ENCODE assay signal across 31 cellular contexts in the genomic region with DNA sequence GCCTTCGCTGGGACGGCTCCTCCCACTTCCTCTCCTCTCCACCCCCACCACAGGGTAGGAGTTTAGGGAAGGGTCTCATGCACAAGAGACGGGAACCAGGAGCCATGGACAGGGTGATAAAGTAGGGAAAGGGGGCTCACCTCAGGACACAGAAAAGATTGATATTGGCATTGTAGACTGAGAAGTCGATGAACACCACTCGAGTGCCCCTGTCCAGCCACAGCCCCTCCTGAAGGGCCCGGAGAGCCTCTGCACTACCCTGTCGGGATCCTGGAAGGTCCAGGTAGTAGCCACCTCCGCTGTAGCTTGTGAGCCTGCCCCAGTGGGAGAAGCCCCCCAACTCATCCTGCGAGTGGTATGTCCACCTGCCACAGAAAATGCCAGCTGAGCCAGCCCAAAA. TPM values are rescaled to one million over a fixed set of nuclear protein-coding genes. Genes with fewer than 3 reads are reported as not detected.
"Had no signal": no experiment of that assay in that cellular context is flagged by ENCODE, and none has a peak within 500 bp of the region (broad histone marks: within the 10 kb centered on the region; RNA-seq: fewer than 3 reads in every experiment).

No MANE protein-coding gene starts in this region.

- H3K36me3 ChIP-seq: Peyer's patch, SJCRH30 had no signal

- H3K4me1 ChIP-seq: Peyer's patch, SJCRH30 had no signal

- H3K9me3 ChIP-seq: Peyer's patch, SJCRH30 had no signal

- H2AFZ ChIP-seq: PC-9 had no signal

- H3K9ac ChIP-seq: KMS-11 had no signal

- H3K27ac ChIP-seq: KMS-11, PC-9, Peyer's patch, SJCRH30 had no signal

- H3K4me3 ChIP-seq: K562, PC-9, Peyer's patch, SJCRH30 had no signal

- DNase-seq: IMR-90, MV-4-11, NCI-H1048, NCI-H1105, NCI-H1417, NCI-H146, NCI-H1694 treated with DMSO at 0.1 percent for 48 hours, NCI-H2029, NCI-H2081 treated with DMSO at 0.1 percent for 48 hours, NCI-H2171, NCI-H226, NCI-H446, NCI-H510A, NCI-H524 treated with DMSO at 0.1 percent for 48 hours, NCI-H69, NCI-H774, OCI-M1, PC-9, Peyer's patch, SHP77 treated with DMSO at 0.1 percent for 48 hours, SJCRH30, T-helper 1 cell had no signal

- H3K4me2 ChIP-seq: KMS-11, PC-9 had no signal

- H3K27me3 ChIP-seq: Peyer's patch had no signal

- ATAC-seq: HepG2, K562, Right ventricle myocardium inferior, SK-N-SH treated with all-trans-retinoic acid at 6 μM for 48 hours had no signal

- FAIRE-seq: HepG2, K562 had no signal

RNA-seq across cellular contexts. Expression of a gene that starts 32.8 kb away (rescaled TPM):
- total RNA-seq: HT1080, IMR-90, K562, LHCN-M2, MCF 10A, PC-9, Peyer's patch, Right ventricle myocardium inferior, RPMI7951, SJCRH30 had no signal
- polyA plus RNA-seq: IMR-90, K562 had no signal
